Comparison of ENCODE assay signal across 1 cellular context in the genomic region with DNA sequence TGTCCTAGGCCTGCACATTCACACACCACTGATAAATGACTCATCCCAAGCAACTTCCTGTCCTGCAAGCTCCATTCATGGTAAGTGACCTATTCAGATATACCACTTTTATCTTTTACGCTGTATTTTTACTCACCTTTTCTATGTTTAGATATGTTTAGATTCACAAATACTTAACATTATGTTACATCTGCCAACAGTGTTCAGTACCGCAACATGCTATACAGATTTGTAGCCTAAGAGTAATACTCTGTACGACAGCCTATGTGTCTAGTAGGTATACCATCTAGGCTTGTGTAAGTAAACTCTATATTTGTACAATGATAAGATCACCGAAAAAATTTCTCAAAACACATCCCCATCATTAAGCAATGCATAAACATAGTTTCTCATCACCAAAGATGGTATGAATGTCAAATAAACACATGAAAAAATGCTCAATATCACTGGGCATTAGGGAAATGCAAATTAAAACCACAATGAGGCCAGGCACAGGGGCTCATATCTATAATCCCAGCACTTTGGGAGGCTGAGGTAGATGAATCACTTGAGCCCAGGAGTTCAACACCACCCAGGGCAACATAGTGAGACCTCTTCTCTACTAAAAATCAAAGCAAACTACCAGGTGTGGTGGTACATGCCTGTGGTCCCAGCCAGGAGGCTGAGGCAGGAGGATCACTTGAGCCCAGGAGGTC.
TF ChIP-seq lines count a peak whose summit lies in the region.

No MANE protein-coding gene starts in this region.

TF ChIP-seq in K562, 482 proteins besides CTCF, POLR2A, EP300 and RAD21 (continued from another document and continues in another):
- TF ChIP-seq IRF9 (tag; IDR thresholded peaks at IDR 0.05) (no peak), ZBTB11 (CRISPR knock-in tag; IDR thresholded peaks at IDR 0.05) (no peak), ZC3H4 (CRISPR knock-in tag; IDR thresholded peaks at IDR 0.05; ENCODE audit: borderline replicate concordance) (no peak), ZNF655 (CRISPR knock-in tag; IDR thresholded peaks at IDR 0.05) (no peak), PHB (CRISPR knock-in tag; IDR thresholded peaks at IDR 0.05) (no peak), ZKSCAN1 (IDR thresholded peaks at IDR 0.05; ENCODE audit: low read depth, low read length) (no peak), FOS (IDR thresholded peaks at IDR 0.05; ENCODE audit: extremely low read depth, insufficient read length) (peak; percentile 28), SMAD3 (CRISPR knock-in tag; conservative IDR thresholded peaks at IDR 0.05) (no peak), DDX20 (tag; IDR thresholded peaks at IDR 0.05; ENCODE audit: low read depth) (no peak), POU5F1 (IDR thresholded peaks at IDR 0.05; ENCODE audit: borderline replicate concordance, low read depth, low read length, partially characterized antibody) (no peak), RNF2 (IDR thresholded peaks at IDR 0.05) (no peak), KDM5B (IDR thresholded peaks at IDR 0.05; ENCODE audit: insufficient replicate concordance, low read depth, low read length) (no peak), FOXM1 (IDR thresholded peaks at IDR 0.05; ENCODE audit: low read depth) (no peak), FOXM1 (CRISPR knock-in tag; IDR thresholded peaks at IDR 0.05; ENCODE audit: low read depth) (no peak), SMARCC2 (IDR thresholded peaks at IDR 0.05; ENCODE audit: low read depth) (peak; percentile 53; the same call in 1 of the 2 replicates), ZNF707 (CRISPR knock-in tag; conservative IDR thresholded peaks at IDR 0.05) (no peak), ZNF785 (CRISPR knock-in tag; IDR thresholded peaks at IDR 0.05) (no peak), TCF15 (CRISPR knock-in tag; IDR thresholded peaks at IDR 0.05) (no peak), MTF1 (CRISPR knock-in tag; IDR thresholded peaks at IDR 0.05; ENCODE audit: borderline replicate concordance) (no peak), HIVEP1 (CRISPR knock-in tag; IDR thresholded peaks at IDR 0.05) (no peak), POLR2AphosphoS5 (IDR thresholded peaks at IDR 0.05; ENCODE audit: control insufficient read depth, insufficient read depth, low read depth, low read length) (0 out of 2 replicates have a peak, but pooled peaks have one; percentile 46), MAFF (IDR thresholded peaks at IDR 0.05; ENCODE audit: low read length) (peak; percentile 57; the same call in 1 of the 2 replicates), RFX5 (IDR thresholded peaks at IDR 0.05; ENCODE audit: low read depth, low read length) (no peak), CC2D1A (IDR thresholded peaks at IDR 0.05) (no peak), ZNF347 (CRISPR knock-in tag; IDR thresholded peaks at IDR 0.05; ENCODE audit: low read depth) (no peak), NR0B1 (IDR thresholded peaks at IDR 0.05; ENCODE audit: partially characterized antibody) (no peak), KDM2B (CRISPR knock-in tag; IDR thresholded peaks at IDR 0.05) (no peak), RHOXF2B (CRISPR knock-in tag; conservative IDR thresholded peaks at IDR 0.05) (no peak), TARDBP (IDR thresholded peaks at IDR 0.05) (no peak), GTF3C2 (IDR thresholded peaks at IDR 0.05; ENCODE audit: borderline replicate concordance, extremely low read depth, insufficient read length) (no peak), LEF1 (IDR thresholded peaks at IDR 0.05) (no peak; the same call in 1 of the 2 replicates)
- TF ChIP-seq, protein P1, sequence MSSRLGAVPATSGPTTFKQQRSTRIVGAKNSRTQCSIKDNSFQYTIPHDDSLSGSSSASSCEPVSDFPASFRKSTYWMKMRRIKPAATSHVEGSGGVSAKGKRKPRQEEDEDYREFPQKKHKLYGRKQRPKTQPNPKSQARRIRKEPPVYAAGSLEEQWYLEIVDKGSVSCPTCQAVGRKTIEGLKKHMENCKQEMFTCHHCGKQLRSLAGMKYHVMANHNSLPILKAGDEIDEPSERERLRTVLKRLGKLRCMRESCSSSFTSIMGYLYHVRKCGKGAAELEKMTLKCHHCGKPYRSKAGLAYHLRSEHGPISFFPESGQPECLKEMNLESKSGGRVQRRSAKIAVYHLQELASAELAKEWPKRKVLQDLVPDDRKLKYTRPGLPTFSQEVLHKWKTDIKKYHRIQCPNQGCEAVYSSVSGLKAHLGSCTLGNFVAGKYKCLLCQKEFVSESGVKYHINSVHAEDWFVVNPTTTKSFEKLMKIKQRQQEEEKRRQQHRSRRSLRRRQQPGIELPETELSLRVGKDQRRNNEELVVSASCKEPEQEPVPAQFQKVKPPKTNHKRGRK (tag; IDR thresholded peaks at IDR 0.05), result no peak
- TF ChIP-seq, protein P2, sequence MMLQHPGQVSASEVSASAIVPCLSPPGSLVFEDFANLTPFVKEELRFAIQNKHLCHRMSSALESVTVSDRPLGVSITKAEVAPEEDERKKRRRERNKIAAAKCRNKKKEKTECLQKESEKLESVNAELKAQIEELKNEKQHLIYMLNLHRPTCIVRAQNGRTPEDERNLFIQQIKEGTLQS (IDR thresholded peaks at IDR 0.05), result peak; percentile 94
- TF ChIP-seq, protein P2 (CRISPR knock-in tag; conservative IDR thresholded peaks at IDR 0.05), result no peak
- TF ChIP-seq, protein P3, sequence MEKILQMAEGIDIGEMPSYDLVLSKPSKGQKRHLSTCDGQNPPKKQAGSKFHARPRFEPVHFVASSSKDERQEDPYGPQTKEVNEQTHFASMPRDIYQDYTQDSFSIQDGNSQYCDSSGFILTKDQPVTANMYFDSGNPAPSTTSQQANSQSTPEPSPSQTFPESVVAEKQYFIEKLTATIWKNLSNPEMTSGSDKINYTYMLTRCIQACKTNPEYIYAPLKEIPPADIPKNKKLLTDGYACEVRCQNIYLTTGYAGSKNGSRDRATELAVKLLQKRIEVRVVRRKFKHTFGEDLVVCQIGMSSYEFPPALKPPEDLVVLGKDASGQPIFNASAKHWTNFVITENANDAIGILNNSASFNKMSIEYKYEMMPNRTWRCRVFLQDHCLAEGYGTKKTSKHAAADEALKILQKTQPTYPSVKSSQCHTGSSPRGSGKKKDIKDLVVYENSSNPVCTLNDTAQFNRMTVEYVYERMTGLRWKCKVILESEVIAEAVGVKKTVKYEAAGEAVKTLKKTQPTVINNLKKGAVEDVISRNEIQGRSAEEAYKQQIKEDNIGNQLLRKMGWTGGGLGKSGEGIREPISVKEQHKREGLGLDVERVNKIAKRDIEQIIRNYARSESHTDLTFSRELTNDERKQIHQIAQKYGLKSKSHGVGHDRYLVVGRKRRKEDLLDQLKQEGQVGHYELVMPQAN (IDR thresholded peaks at IDR 0.05; ENCODE audit: borderline replicate concordance), result no peak
